Comparison of ENCODE assay signal across 27 cellular contexts in the genomic region with DNA sequence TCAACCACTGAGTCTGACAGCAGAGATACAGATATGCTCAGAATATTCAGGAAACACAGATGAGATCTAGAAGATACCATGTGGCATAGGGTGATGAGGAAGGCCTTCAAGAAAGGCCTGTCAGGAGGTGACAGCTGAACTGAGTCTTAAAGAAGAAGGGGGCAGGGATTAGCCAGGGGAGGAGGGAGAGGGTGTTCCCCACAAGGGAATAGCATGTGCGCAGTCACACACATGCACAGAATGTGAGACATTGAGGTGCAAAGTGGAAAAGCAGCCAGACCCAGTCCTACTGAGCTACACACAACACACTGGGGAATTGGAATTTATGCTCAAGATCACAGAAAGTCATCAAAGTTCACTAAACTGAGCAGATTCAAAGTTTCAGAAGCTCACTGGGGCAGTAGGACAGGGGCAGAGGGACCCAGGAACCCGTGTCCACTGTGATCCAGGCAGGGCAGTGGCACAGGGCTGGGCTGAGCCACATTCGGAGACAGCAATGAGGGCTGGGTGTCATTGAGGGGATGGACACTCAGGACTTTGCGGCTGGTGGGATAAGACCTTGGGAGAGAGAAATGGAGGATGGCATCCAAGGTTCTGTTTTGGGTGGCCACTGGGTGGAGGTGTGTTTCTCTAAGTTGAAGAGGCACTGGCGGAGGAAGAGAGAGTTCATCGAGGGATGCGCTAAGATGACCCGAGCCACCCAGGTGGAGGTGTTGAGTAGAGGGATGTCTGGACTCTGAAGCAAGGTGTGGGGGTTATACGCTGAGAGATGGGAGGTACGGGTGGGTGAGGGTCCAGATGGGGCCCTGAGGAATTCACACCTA. TPM values are rescaled to one million over a fixed set of nuclear protein-coding genes. Genes with fewer than 3 reads are reported as not detected.
"Had no signal": no experiment of that assay in that cellular context is flagged by ENCODE, and none has a peak within 500 bp of the region (broad histone marks: within the 10 kb centered on the region; RNA-seq: fewer than 3 reads in every experiment).

No MANE protein-coding gene starts in this region.

- H3K4me3 Mint-ChIP-seq: activated CD4-positive, alpha-beta T cell treated with anti-CD3 and anti-CD28 coated beads, Interleukin-2, amount 10 ng/mL, durations not matched to agents 24 days and 14 days; activated CD8-positive, alpha-beta T cell treated with anti-CD3 and anti-CD28 coated beads for 36 hours; activated naive CD4-positive, alpha-beta T cell treated with anti-CD3 and anti-CD28 coated beads for 36 hours; activated naive CD8-positive, alpha-beta T cell treated with anti-CD3 and anti-CD28 coated beads, Interleukin-2, amount 10 ng/mL, durations not matched to agents 7 days and 5 days; activated T-cell treated with anti-CD3 and anti-CD28 coated beads, Interleukin-2, amount 50 U/mL, for 4 hours; central memory CD8-positive, alpha-beta T cell; naive thymus-derived CD4-positive, alpha-beta T cell; stimulated activated memory B cell treated with anti-CD40 and anti-IgM and Interleukin-4, amounts not matched to agents 10 μg/mL and 1 μg/mL and 100 μg/mL, for 72 hours had no signal

- H3K4me3 ChIP-seq: breast epithelium, colonic mucosa, lower lobe of right lung, ovary, psoas muscle, right lobe of liver, skin epidermis, stomach, suprapubic skin, transverse colon had no signal

- H3K27ac Mint-ChIP-seq: activated CD4-positive, alpha-beta T cell treated with anti-CD3 and anti-CD28 coated beads, Interleukin-2, amount 10 ng/mL, durations not matched to agents 24 days and 14 days; activated CD8-positive, alpha-beta T cell treated with anti-CD3 and anti-CD28 coated beads for 36 hours; activated naive CD4-positive, alpha-beta T cell treated with anti-CD3 and anti-CD28 coated beads for 36 hours; activated naive CD8-positive, alpha-beta T cell treated with anti-CD3 and anti-CD28 coated beads, Interleukin-2, amount 10 ng/mL, durations not matched to agents 7 days and 5 days; activated T-helper 2 cell treated with anti-CD3 and anti-CD28 coated beads, Interferon-gamma antibody, Interleukin-2, Interleukin-4, amounts not matched to agents 10 μg/mL and 5 μg/mL and 100 μg/mL, durations not matched to agents 14 hours and 24 hours and 36 hours; naive thymus-derived CD4-positive, alpha-beta T cell; stimulated activated memory B cell treated with anti-CD40 and anti-IgM and Interleukin-4, amounts not matched to agents 10 μg/mL and 1 μg/mL and 100 μg/mL, for 72 hours had no signal

- H3K36me3 Mint-ChIP-seq: activated naive CD8-positive, alpha-beta T cell treated with anti-CD3 and anti-CD28 coated beads, Interleukin-2, amount 10 ng/mL, durations not matched to agents 7 days and 5 days; naive thymus-derived CD4-positive, alpha-beta T cell; stimulated activated memory B cell treated with anti-CD40 and anti-IgM and Interleukin-4, amounts not matched to agents 10 μg/mL and 1 μg/mL and 100 μg/mL, for 72 hours had no signal

- H3K36me3 ChIP-seq: breast epithelium, colonic mucosa, lower lobe of right lung, ovary, right lobe of liver, stomach, suprapubic skin, transverse colon had no signal

- H3K4me1 ChIP-seq: breast epithelium, colonic mucosa, right lobe of liver had no signal

- H3K27me3 ChIP-seq: ovary, right lobe of liver had no signal

- H3K9me3 ChIP-seq: breast epithelium, colonic mucosa, lower lobe of right lung, ovary, psoas muscle, right lobe of liver, stomach, suprapubic skin, transverse colon had no signal

- H3K9me3 Mint-ChIP-seq: activated CD4-positive, alpha-beta T cell treated with anti-CD3 and anti-CD28 coated beads, Interleukin-2, amount 10 ng/mL, durations not matched to agents 24 days and 14 days; activated CD8-positive, alpha-beta T cell treated with anti-CD3 and anti-CD28 coated beads for 36 hours; activated naive CD4-positive, alpha-beta T cell treated with anti-CD3 and anti-CD28 coated beads for 36 hours; activated T-cell treated with anti-CD3 and anti-CD28 coated beads, Interleukin-2, amount 50 U/mL, for 4 hours; activated T-helper 2 cell treated with anti-CD3 and anti-CD28 coated beads, Interferon-gamma antibody, Interleukin-2, Interleukin-4, amounts not matched to agents 10 μg/mL and 5 μg/mL and 100 μg/mL, durations not matched to agents 14 hours and 24 hours and 36 hours; central memory CD8-positive, alpha-beta T cell had no signal

- DNase-seq: activated CD4-positive, alpha-beta T cell treated with anti-CD3 and anti-CD28 coated beads, Interleukin-2, amount 10 ng/mL, durations not matched to agents 24 days and 14 days; activated CD8-positive, alpha-beta T cell treated with anti-CD3 and anti-CD28 coated beads for 36 hours; activated naive CD4-positive, alpha-beta T cell treated with anti-CD3 and anti-CD28 coated beads for 36 hours; activated naive CD8-positive, alpha-beta T cell treated with anti-CD3 and anti-CD28 coated beads, Interleukin-2, amount 10 ng/mL, durations not matched to agents 7 days and 5 days; activated T-cell treated with anti-CD3 and anti-CD28 coated beads, Interleukin-2, amount 50 U/mL, for 4 hours; amniotic stem cell; colonic mucosa; foreskin fibroblast; kidney; lower lobe of right lung; ovary; stomach; transverse colon had no signal

- H3K27ac ChIP-seq: breast epithelium, colonic mucosa, lower lobe of right lung, ovary, psoas muscle, right lobe of liver, skin epidermis, stomach, suprapubic skin, transverse colon had no signal

- ATAC-seq: activated CD8-positive, alpha-beta T cell treated with anti-CD3 and anti-CD28 coated beads for 36 hours; activated T-cell treated with anti-CD3 and anti-CD28 coated beads, Interleukin-2, amount 50 U/mL, for 4 hours; lower lobe of right lung; naive thymus-derived CD4-positive, alpha-beta T cell; psoas muscle; right lobe of liver; SK-N-SH treated with all-trans-retinoic acid at 6 μM for 48 hours; stimulated activated memory B cell treated with anti-CD40 and anti-IgM and Interleukin-4, amounts not matched to agents 10 μg/mL and 1 μg/mL and 100 μg/mL, for 72 hours had no signal

RNA-seq across cellular contexts. Expression of a gene that starts 2.8 kb away (rescaled TPM):
- total RNA-seq: activated CD4-positive, alpha-beta T cell treated with anti-CD3 and anti-CD28 coated beads, Interleukin-2, amount 10 ng/mL, durations not matched to agents 24 days and 14 days; activated CD8-positive, alpha-beta T cell treated with anti-CD3 and anti-CD28 coated beads for 36 hours; activated naive CD4-positive, alpha-beta T cell treated with anti-CD3 and anti-CD28 coated beads for 36 hours; activated naive CD8-positive, alpha-beta T cell treated with anti-CD3 and anti-CD28 coated beads, Interleukin-2, amount 10 ng/mL, durations not matched to agents 7 days and 5 days; activated T-cell treated with anti-CD3 and anti-CD28 coated beads, Interleukin-2, amount 50 U/mL, for 4 hours; activated T-helper 2 cell treated with anti-CD3 and anti-CD28 coated beads, Interferon-gamma antibody, Interleukin-2, Interleukin-4, amounts not matched to agents 10 μg/mL and 5 μg/mL and 100 μg/mL, durations not matched to agents 14 hours and 24 hours and 36 hours; epithelial cell of proximal tubule; fibroblast of lung; glomerular endothelial cell; naive thymus-derived CD4-positive, alpha-beta T cell; T-helper 2 cell treated with Interferon-gamma antibody and Interleukin-4, amounts not matched to agents 100 ng/mL and 5 ng/mL, for 36 hours had no signal
